29 cellular contexts compared by ENCODE assay signal in genomic region chr3:135807879-135808278, GRCh38.
"Had no signal": no experiment of that assay in that cellular context is flagged by ENCODE, and none has a peak within 500 bp of the region (broad histone marks: within the 10 kb centered on the region; RNA-seq: fewer than 3 reads in every experiment).

No MANE protein-coding gene starts in this region.

- H3K4me1 ChIP-seq: ascending aorta, esophagus muscularis mucosa, foreskin keratinocyte, gastrocnemius medialis had no signal

- DNase-seq: activated CD4-positive, alpha-beta memory T cell treated with anti-CD3 and anti-CD28 coated beads, Interleukin-2, amount 10 ng/mL, durations not matched to agents 7 days and 5 days; activated CD4-positive, alpha-beta T cell treated with anti-CD3 and anti-CD28 coated beads for 1 hour; activated CD4-positive, alpha-beta T cell treated with anti-CD3 and anti-CD28 coated beads for 4 hours; activated CD4-positive, alpha-beta T cell treated with anti-CD3 and anti-CD28 coated beads, Interleukin-2, amount 10 ng/mL, durations not matched to agents 7 days and 5 days; activated CD4-positive, alpha-beta T cell treated with anti-CD3 and anti-CD28 coated beads, Interleukin-2, amount 50 U/mL, for 4 hours; activated CD8-positive, alpha-beta memory T cell treated with anti-CD3 and anti-CD28 coated beads, Interleukin-2, amount 50 U/mL, for 48 hours; activated gamma-delta T cell; activated naive CD4-positive, alpha-beta T cell; activated naive CD4-positive, alpha-beta T cell treated with anti-CD3 and anti-CD28 coated beads, Interleukin-2, amount 10 ng/mL, durations not matched to agents 7 days and 5 days; activated naive CD8-positive, alpha-beta T cell treated with anti-CD3 and anti-CD28 coated beads, Interleukin-2, amount 10 ng/mL, durations not matched to agents 7 days and 5 days; activated T-cell treated with anti-CD3 and anti-CD28 coated beads for 4 hours; activated T-cell treated with anti-CD3 and anti-CD28 coated beads, Interleukin-2, amount 50 U/mL, for 24 hours; activated T-cell treated with anti-CD3 and anti-CD28 coated beads, Interleukin-2, amount 50 U/mL, for 72 hours; brain microvascular endothelial cell; dorsolateral prefrontal cortex; effector CD4-positive, alpha-beta T cell; effector memory CD8-positive, alpha-beta T cell; erythroblast; foreskin keratinocyte; gastrocnemius medialis; glutamatergic neuron; T-helper 1 cell; T-helper 17 cell; T1000 had no signal

- H3K36me3 ChIP-seq: ascending aorta, brain microvascular endothelial cell, esophagus muscularis mucosa, gastrocnemius medialis had no signal

- FAIRE-seq: bronchial epithelial cell had no signal

- H3K27me3 ChIP-seq: ascending aorta, brain microvascular endothelial cell, foreskin keratinocyte, gastrocnemius medialis had no signal

- H3K9me3 ChIP-seq: ascending aorta, esophagus muscularis mucosa, gastrocnemius medialis had no signal

- H3K27ac ChIP-seq: ascending aorta, brain microvascular endothelial cell, coronary artery, dorsolateral prefrontal cortex, esophagus muscularis mucosa, foreskin keratinocyte, gastrocnemius medialis had no signal

- ATAC-seq: activated naive CD4-positive, alpha-beta T cell treated with anti-CD3 and anti-CD28 coated beads, Interleukin-2, amount 50 U/mL, for 72 hours; activated T-cell treated with anti-CD3 and anti-CD28 coated beads, Interleukin-2, amount 50 U/mL, for 72 hours; effector memory CD8-positive, alpha-beta T cell; foreskin keratinocyte; gastrocnemius medialis; T-helper 17 cell had no signal

- H3K4me3 ChIP-seq: ascending aorta, coronary artery, dorsolateral prefrontal cortex, esophagus muscularis mucosa, gastrocnemius medialis had no signal
